Comparison of ENCODE assay signal across 8 cellular contexts in genomic region chr20:1467355-1468116, GRCh38. TPM values are rescaled to one million over a fixed set of nuclear protein-coding genes. Genes with fewer than 3 reads are reported as not detected.
DNase-seq lines count a peak whose midpoint lies in the region; FAIRE-seq and TF ChIP-seq lines count a peak whose summit lies in the region.

No MANE protein-coding gene starts in this region.

- H4K20me1 ChIP-seq in hepatocyte (ENCODE audit: insufficient read depth, poor library complexity, severe bottlenecking) = peaks cover 27% of the 10 kb centered on the region

- H3K36me3 Mint-ChIP-seq in activated naive CD4-positive, alpha-beta T cell treated with anti-CD3 and anti-CD28 coated beads, Interleukin-2, amount 50 U/mL, for 24 hours = no peaks in the 10 kb centered on the region
- H3K36me3 Mint-ChIP-seq in activated CD4-positive, alpha-beta memory T cell treated with anti-CD3 and anti-CD28 coated beads for 36 hours = peaks cover 8% of the 10 kb centered on the region

- intact Hi-C loops in activated CD4-positive, alpha-beta memory T cell treated with anti-CD3 and anti-CD28 coated beads for 36 hours (cut with micrococcal nuclease) = loop anchor here (1.0 to 5.0 kb wide), 6 partner anchors 31 to 349 kb away; partner anchors contain the start of genes PSMF1 and SIRPG

- H3K27ac ChIP-seq in hepatocyte (peak overlapping the region; percentile 89), small intestine (ENCODE audit: low read depth in 1 of 2, low read length in 1 of 2) (peak overlapping the region; percentile 61 to 95)

- H3K27me3 ChIP-seq in hepatocyte (no peaks in the 10 kb centered on the region), small intestine (ENCODE audit: control insufficient read depth in 2 of 2, insufficient read depth in 2 of 2, low read length in 2 of 2) (no peaks in the 10 kb centered on the region)

- peak overlapping the region; percentile 69 for H3K4me2 ChIP-seq in hepatocyte

- H3K27ac Mint-ChIP-seq in activated naive CD4-positive, alpha-beta T cell treated with anti-CD3 and anti-CD28 coated beads, Interleukin-2, amount 50 U/mL, for 24 hours = peak overlapping the region; percentile 81
- H3K27ac Mint-ChIP-seq in activated CD4-positive, alpha-beta memory T cell treated with anti-CD3 and anti-CD28 coated beads for 36 hours = no peak overlapping the region

- H3K9me3 ChIP-seq in hepatocyte (ENCODE audit: low read depth) (no peaks in the 10 kb centered on the region), small intestine (ENCODE audit: control insufficient read depth, low read depth) (no peaks in the 10 kb centered on the region)

- FAIRE-seq in small intestine (lab: Jason Lieb, UNC) = no peak

- DNase-seq in activated naive CD4-positive, alpha-beta T cell (lab: John Stamatoyannopoulos, UW) = no peak
- DNase-seq in activated CD4-positive, alpha-beta memory T cell treated with anti-CD3 and anti-CD28 coated beads for 36 hours = peak; percentile 13
- DNase-seq in hepatocyte (ENCODE audit: low spot score) (peak; percentile 52), small intestine (peak; percentile 87), SHP77 treated with DMSO at 0.1 percent for 48 hours (lab: John Stamatoyannopoulos, UW) (no peak), cerebellar nuclear complex (lab: John Stamatoyannopoulos, UW) (no peak)
- no peak for DNase-seq in stimulated activated CD4-positive, alpha-beta T cell treated with anti-CD3 and anti-CD28 coated beads, Interleukin-1b, Interleukin-23, amount 100 ng/mL, for 48 hours

- peak overlapping the region; percentile 91 for H3K4me3 Mint-ChIP-seq in activated naive CD4-positive, alpha-beta T cell treated with anti-CD3 and anti-CD28 coated beads, Interleukin-2, amount 50 U/mL, for 24 hours
- peak overlapping the region; percentile 82 for H3K4me3 Mint-ChIP-seq in activated CD4-positive, alpha-beta memory T cell treated with anti-CD3 and anti-CD28 coated beads for 36 hours

- no peaks in the 10 kb centered on the region for H3K9me2 ChIP-seq in hepatocyte (replicated peaks; ENCODE audit: insufficient read depth)

- H3K4me1 Mint-ChIP-seq in activated naive CD4-positive, alpha-beta T cell treated with anti-CD3 and anti-CD28 coated beads, Interleukin-2, amount 50 U/mL, for 24 hours = peaks cover 47% of the 10 kb centered on the region
- H3K4me1 Mint-ChIP-seq in activated CD4-positive, alpha-beta memory T cell treated with anti-CD3 and anti-CD28 coated beads for 36 hours (ENCODE audit: low read depth) = peaks cover 38% of the 10 kb centered on the region

- H3K4me1 ChIP-seq in hepatocyte (ENCODE audit: insufficient read depth) (peaks cover 34% of the 10 kb centered on the region), small intestine (ENCODE audit: control insufficient read depth in 2 of 2, insufficient read depth in 1 of 2, low read depth in 1 of 2, low read length in 1 of 2) (peaks cover 15 to 16% of the 10 kb centered on the region in 2 donors)

- POLR2A ChIA-PET in activated CD4-positive, alpha-beta memory T cell treated with anti-CD3 and anti-CD28 coated beads for 36 hours (lab: Charles Lee) = interaction anchor here (1.0 to 1.6 kb wide), 3 partner anchors 13 to 142 kb away, joined by 3 to 4 read pairs (median 4); no protein-coding TSS in a partner anchor

- CTCF ChIA-PET in activated CD4-positive, alpha-beta memory T cell treated with anti-CD3 and anti-CD28 coated beads for 36 hours (lab: Charles Lee) = interaction anchor here (0.6 to 3.6 kb wide), 25 partner anchors 9 to 648 kb away, joined by 3 to 25 read pairs (median 4); partner anchors contain the start of genes SDCBP2 and SNPH

- H3K4me3 ChIP-seq in hepatocyte (no peak overlapping the region), small intestine (ENCODE audit: low read depth in 1 of 2, low read length in 2 of 2) (peak overlapping the region in 1 of 2 donors; percentile 85)

- 66% methylated on average over 22 of the region's 22 CpGs for WGBS in hepatocyte (ENCODE audit: low lambda C conversion rate, missing lambda C conversion rate)
- WGBS in small intestine, 3 donors = 4 to 33% (median 19%) methylated on average over 22 of the region's 22 CpGs

- peak overlapping the region; percentile 59 for H2AFZ ChIP-seq in hepatocyte

- no peaks in the 10 kb centered on the region for H3K36me3 ChIP-seq in hepatocyte (replicated peaks; ENCODE audit: insufficient read depth, low read depth)
- peaks cover 0 to 2% of the 10 kb centered on the region in 2 donors for H3K36me3 ChIP-seq in small intestine (ENCODE audit: control insufficient read depth in 2 of 2, insufficient read depth in 2 of 2, low read length in 2 of 2)

- no peaks in the 10 kb centered on the region for H3K9me3 Mint-ChIP-seq in activated naive CD4-positive, alpha-beta T cell treated with anti-CD3 and anti-CD28 coated beads, Interleukin-2, amount 50 U/mL, for 24 hours
- no peaks in the 10 kb centered on the region for H3K9me3 Mint-ChIP-seq in activated CD4-positive, alpha-beta memory T cell treated with anti-CD3 and anti-CD28 coated beads for 36 hours

- peaks cover 36% of the 10 kb centered on the region for H3K79me2 ChIP-seq in hepatocyte

- TF ChIP-seq CTCF in hepatocyte (IDR thresholded peaks at IDR 0.05; ENCODE audit: poor library complexity) = no peak

- peaks cover 5% of the 10 kb centered on the region for H3K27me3 Mint-ChIP-seq in activated naive CD4-positive, alpha-beta T cell treated with anti-CD3 and anti-CD28 coated beads, Interleukin-2, amount 50 U/mL, for 24 hours
- H3K27me3 Mint-ChIP-seq in activated CD4-positive, alpha-beta memory T cell treated with anti-CD3 and anti-CD28 coated beads for 36 hours = peaks cover 6% of the 10 kb centered on the region

RNA-seq across cellular contexts. Expression of gene NSFL1C, which starts 0.9 kb away (rescaled TPM):
- total RNA-seq in activated CD4-positive, alpha-beta memory T cell treated with anti-CD3 and anti-CD28 coated beads for 36 hours = 10 to 100 TPM; 81.8 to 83.1 TPM
- 36.0 and 42.5 TPM in 2 replicates for total RNA-seq in hepatocyte
- polyA plus RNA-seq in hepatocyte (92.4 and 98.8 TPM in 2 replicates), small intestine (10 to 100 TPM; 44.7 to 62.3 (median 45.7) TPM)

RNA-seq across cellular contexts. Expression of gene SIRPB2, which starts 23.7 kb away (rescaled TPM):
- total RNA-seq in activated CD4-positive, alpha-beta memory T cell treated with anti-CD3 and anti-CD28 coated beads for 36 hours = not detected
- total RNA-seq in hepatocyte = not detected in 2 replicates
- polyA plus RNA-seq in hepatocyte (not detected in 2 replicates), small intestine (1 to 10 TPM in 1 of 3 donors, under 1 TPM in 1, not detected in 1; 0.81 to 1.7 TPM)

Comparison
In these comparisons a context has a peak if more than half of its experiments do, and no peak if none do; other contexts are left out.
1. DNase-seq: peak in activated CD4-positive, alpha-beta memory T cell treated with anti-CD3 and anti-CD28 coated beads for 36 hours (single experiment), hepatocyte (single experiment) and small intestine (single experiment); none in activated naive CD4-positive, alpha-beta T cell (0 of 4), SHP77 treated with DMSO at 0.1 percent for 48 hours (single experiment), stimulated activated CD4-positive, alpha-beta T cell treated with anti-CD3 and anti-CD28 coated beads, Interleukin-1b, Interleukin-23, amount 100 ng/mL, for 48 hours (single experiment) and cerebellar nuclear complex (0 of 2).